In genomic region chr1:101236546-101237228, GRCh38 we compare ENCODE assay signal across 8 cellular contexts. TPM values are rescaled to one million over a fixed set of nuclear protein-coding genes. Genes with fewer than 3 reads are reported as not detected.
DNase-seq lines count a peak whose midpoint lies in the region; ATAC-seq and TF ChIP-seq lines count a peak whose summit lies in the region.

S1PR1 (plus strand) TSS chr1:101237019; CDS start chr1:101238985, 1,966 bp downstream.

- peak; percentile 23 for ATAC-seq in GM19035 (IDR thresholded peaks at IDR 0.05; ENCODE audit: unreplicated experiment)
- ATAC-seq in HG03342 (IDR thresholded peaks at IDR 0.05; ENCODE audit: unreplicated experiment), result peak; percentile 9
- peak; percentile 59 for ATAC-seq in T-helper 17 cell

- no TSS peak for BruUV-seq in A673 (replicated peaks; lab: Mats Ljungman, UMichigan)

- CTCF ChIA-PET in A673 (lab: Charles Lee), result interaction anchor here (0.5 to 1.6 kb wide), 2 partner anchors 52 to 1308 kb away, joined by 3 to 8 read pairs; no protein-coding TSS in a partner anchor

- H3K9me3 ChIP-seq in A673 (ENCODE audit: low read depth, low read length, poor library complexity, severe bottlenecking) (no peaks in the 10 kb centered on the region), T-helper 17 cell (ENCODE audit: control insufficient read depth, low read length, poor library complexity, severe bottlenecking) (no peaks in the 10 kb centered on the region), sigmoid colon (no peaks in the 10 kb centered on the region)

- H3K27ac ChIP-seq in A673 (ENCODE audit: low read depth, low read length, poor library complexity, severe bottlenecking) (no peak within 1 kb of the TSS), sigmoid colon (peak within 1 kb of the TSS; percentile 55 to 90 (median 68))

- H3K27ac Mint-ChIP-seq in T-helper 17 cell, result peak within 1 kb of the TSS; percentile 100

- 1 to 3% methylated on average over 45 of the region's 45 CpGs for WGBS in sigmoid colon, 2 donors

- intact Hi-C loops in A673 (cut with micrococcal nuclease; ENCODE audit: unreplicated experiment) (loop anchor here (2.0 to 10.0 kb wide), 3 partner anchors 209 to 316 kb away; partner anchors contain the start of gene DPH5), sigmoid colon (cut with DNase I) (loop anchor here (5.0 kb wide), 1 partner anchor 314 kb away; no protein-coding TSS in a partner anchor)

- peaks cover 23% of the 10 kb centered on the region for H3K36me3 Mint-ChIP-seq in T-helper 17 cell (ENCODE audit: low read depth)

- peaks cover 48% of the 10 kb centered on the region for H3K4me1 Mint-ChIP-seq in T-helper 17 cell

- H3K27me3 ChIP-seq in A673 (replicated peaks; ENCODE audit: insufficient read depth, low read depth, low read length, poor library complexity), result no peaks in the 10 kb centered on the region
- peaks cover 0 to 21% (median 0%) of the 10 kb centered on the region in 3 donors for H3K27me3 ChIP-seq in sigmoid colon

- H3K4me3 Mint-ChIP-seq in T-helper 17 cell, result peak within 1 kb of the TSS; percentile 100

- in situ Hi-C loops in astrocyte of the cerebellum (cut with HindIII; ENCODE audit: low sequenced_read_pairs), result no loop called here

- no peak for TF ChIP-seq POLR2A in sigmoid colon (IDR thresholded peaks at IDR 0.05)

- POLR2A ChIA-PET in A673 (lab: Charles Lee; ENCODE audit: low non-redundant PET), result no interaction called here

- no peak for TF ChIP-seq EP300 in sigmoid colon (IDR thresholded peaks at IDR 0.05)

- no peak for TF ChIP-seq CTCF in A673 (conservative IDR thresholded peaks at IDR 0.05; ENCODE audit: low read depth, low read length)
- TF ChIP-seq CTCF in astrocyte of the cerebellum (IDR thresholded peaks at IDR 0.05; ENCODE audit: low read depth, low read length, missing control alignments), result no peak
- TF ChIP-seq CTCF in sigmoid colon (IDR thresholded peaks at IDR 0.05), result no peak

- no peaks in the 10 kb centered on the region for H3K27me3 Mint-ChIP-seq in T-helper 17 cell

- peaks cover 12% of the 10 kb centered on the region for H3K4me1 ChIP-seq in A673 (ENCODE audit: insufficient read depth, low read length, poor library complexity, severe bottlenecking)
- H3K4me1 ChIP-seq in sigmoid colon, result peaks cover 0 to 32% (median 20%) of the 10 kb centered on the region in 4 donors

- DNase-seq in A673 (ENCODE audit: low spot score), result peak; percentile 29
- peak; percentile 59 to 73 (median 66) for DNase-seq in T-helper 17 cell
- no peak for DNase-seq in astrocyte of the cerebellum (ENCODE audit: low read depth)
- peak in 32 of 51 donors; percentile 4 to 66 (median 40) for DNase-seq in hypothalamus (lab: John Stamatoyannopoulos, UW)
- peak; percentile 81 for DNase-seq in sigmoid colon
- DNase-seq in middle frontal gyrus (ENCODE audit: extremely low spot score, low spot score), result no peak

- peak within 1 kb of the TSS; percentile 54 for H3K4me3 ChIP-seq in A673 (ENCODE audit: low read depth, low read length, poor library complexity, severe bottlenecking)
- peak within 1 kb of the TSS; percentile 71 for H3K4me3 ChIP-seq in astrocyte of the cerebellum (ENCODE audit: low read depth, low read length)
- H3K4me3 ChIP-seq in sigmoid colon, result peak within 1 kb of the TSS; percentile 45 to 70 (median 56)

- H3K36me3 ChIP-seq in A673 (ENCODE audit: insufficient read depth, low read length, poor library complexity, severe bottlenecking), result no peaks in the 10 kb centered on the region
- no peaks in the 10 kb centered on the region for H3K36me3 ChIP-seq in sigmoid colon

RNA-seq across cellular contexts. Expression of gene S1PR1, which starts in this region (rescaled TPM):
- 0.85 and 1.1 TPM in 2 replicates for total RNA-seq in A673 (2021)
- 100 to 1,000 TPM; 157 to 226 TPM for total RNA-seq in T-helper 17 cell
- 10 to 100 TPM; 16.4 to 25.5 (median 22.3) TPM for total RNA-seq in sigmoid colon
- 10 to 100 TPM in 1 of 3 donors, 1 to 10 TPM in 2; 1.2 to 29.3 (median 4.2) TPM for polyA plus RNA-seq in sigmoid colon

Comparison
In these comparisons a context has a peak if more than half of its experiments do, and no peak if none do; other contexts are left out.
1. DNase-seq: peak in A673 (single experiment), T-helper 17 cell (3 of 3), hypothalamus (32 of 51) and sigmoid colon (single experiment); none in astrocyte of the cerebellum (single experiment) and middle frontal gyrus (single experiment).
2. ATAC-seq: peak in every context shown above with its lines; median percentile 59 in T-helper 17 cell; 23 in GM19035; 9 in HG03342.
3. Peak in every context shown above with its lines, with median percentiles within 50 percentile points of each other: H3K4me3 ChIP-seq.